1 cellular context compared by ENCODE assay signal in genomic region chr1:24201941-24202440, GRCh38.
A peak's percentile ranks its signal among the peaks of the same experiment; 100 is the strongest.
TF ChIP-seq lines count a peak whose summit lies in the region.

No MANE protein-coding gene starts in this region.

TF ChIP-seq in HepG2, 621 proteins besides CTCF, POLR2A, EP300 and RAD21 (continued from another document and continues in another):
- TF ChIP-seq SMYD3 (CRISPR knock-in tag; IDR thresholded peaks at IDR 0.05) (no peak), TEF (CRISPR knock-in tag; IDR thresholded peaks at IDR 0.05) (no peak), ZNF503 (CRISPR knock-in tag; IDR thresholded peaks at IDR 0.05) (no peak), ZFP1 (CRISPR knock-in tag; IDR thresholded peaks at IDR 0.05) (no peak), MAZ (IDR thresholded peaks at IDR 0.05; ENCODE audit: borderline replicate concordance, low read depth, low read length) (no peak), MAZ (CRISPR knock-in tag; IDR thresholded peaks at IDR 0.05; ENCODE audit: low read depth) (no peak), NCOR1 (IDR thresholded peaks at IDR 0.05; ENCODE audit: borderline replicate concordance, low read length) (no peak), PHF20 (CRISPR knock-in tag; IDR thresholded peaks at IDR 0.05) (no peak), CBX1 (IDR thresholded peaks at IDR 0.05; ENCODE audit: low read depth) (no peak), ISL2 (CRISPR knock-in tag; IDR thresholded peaks at IDR 0.05) (0 out of 2 replicates have a peak, but pooled peaks have one; percentile 27), ZFP90 (CRISPR knock-in tag; IDR thresholded peaks at IDR 0.05; ENCODE audit: borderline replicate concordance) (0 out of 2 replicates have a peak, but pooled peaks have one; percentile 25), HMGXB4 (CRISPR knock-in tag; IDR thresholded peaks at IDR 0.05; ENCODE audit: borderline replicate concordance in 1 of 2, low read depth in 1 of 2) (no peak), ELF3 (CRISPR knock-in tag; IDR thresholded peaks at IDR 0.05) (peak; percentile 89), ZNF101 (CRISPR knock-in tag; IDR thresholded peaks at IDR 0.05; ENCODE audit: borderline replicate concordance, low read depth) (no peak), TBP (CRISPR knock-in tag; IDR thresholded peaks at IDR 0.05) (no peak), BHLHE40 (IDR thresholded peaks at IDR 0.05; ENCODE audit: low read length) (peak; percentile 91), ZNF777 (CRISPR knock-in tag; IDR thresholded peaks at IDR 0.05) (no peak), MIXL1 (CRISPR knock-in tag; IDR thresholded peaks at IDR 0.05) (0 out of 2 replicates have a peak, but pooled peaks have one; percentile 46), ETV6 (CRISPR knock-in tag; conservative IDR thresholded peaks at IDR 0.05) (no peak), TEAD3 (CRISPR knock-in tag; optimal IDR thresholded peaks at IDR 0.05; ENCODE audit: borderline replicate concordance) (peak; percentile 19), TRAFD1 (CRISPR knock-in tag; IDR thresholded peaks at IDR 0.05; ENCODE audit: borderline replicate concordance) (no peak), IKZF5 (CRISPR knock-in tag; IDR thresholded peaks at IDR 0.05) (0 out of 2 replicates have a peak, but pooled peaks have one; percentile 13), CAMTA2 (CRISPR knock-in tag; IDR thresholded peaks at IDR 0.05; ENCODE audit: borderline replicate concordance) (no peak), RORA (CRISPR knock-in tag; IDR thresholded peaks at IDR 0.05) (no peak), IRF1 (CRISPR knock-in tag; IDR thresholded peaks at IDR 0.05; ENCODE audit: low read depth) (no peak), ZNF687 (CRISPR knock-in tag; IDR thresholded peaks at IDR 0.05) (peak; percentile 71), ZNF83 (CRISPR knock-in tag; IDR thresholded peaks at IDR 0.05; ENCODE audit: borderline replicate concordance) (no peak), ERF (CRISPR knock-in tag; IDR thresholded peaks at IDR 0.05) (0 out of 2 replicates have a peak, but pooled peaks have one; percentile 26), KLF11 (CRISPR knock-in tag; IDR thresholded peaks at IDR 0.05) (no peak), HNRNPUL1 (IDR thresholded peaks at IDR 0.05; ENCODE audit: low read depth, low read length) (no peak), NCOA2 (CRISPR knock-in tag; IDR thresholded peaks at IDR 0.05) (0 out of 2 replicates have a peak, but pooled peaks have one; percentile 24), TARDBP (CRISPR knock-in tag; IDR thresholded peaks at IDR 0.05) (0 out of 2 replicates have a peak, but pooled peaks have one; percentile 14), ZMYM4 (CRISPR knock-in tag; IDR thresholded peaks at IDR 0.05) (no peak), NFIB (CRISPR knock-in tag; IDR thresholded peaks at IDR 0.05; ENCODE audit: borderline replicate concordance) (no peak), MEIS2 (CRISPR knock-in tag; IDR thresholded peaks at IDR 0.05) (peak; percentile 49; the same call in 1 of the 2 replicates), GLI4 (CRISPR knock-in tag; IDR thresholded peaks at IDR 0.05; ENCODE audit: borderline replicate concordance) (no peak), KDM5B (CRISPR knock-in tag; IDR thresholded peaks at IDR 0.05; ENCODE audit: borderline replicate concordance) (no peak), ZHX1 (CRISPR knock-in tag; IDR thresholded peaks at IDR 0.05; ENCODE audit: low read depth) (no peak), ZNF567 (CRISPR knock-in tag; IDR thresholded peaks at IDR 0.05; ENCODE audit: borderline replicate concordance) (no peak), ARID5B (CRISPR knock-in tag; IDR thresholded peaks at IDR 0.05) (no peak)
